In genomic region chr5:22521521-22521920, GRCh38 we compare ENCODE assay signal across 15 cellular contexts.
DNase-seq lines count a peak whose midpoint lies in the region; ATAC-seq and TF ChIP-seq lines count a peak whose summit lies in the region.
"Had no signal": no experiment of that assay in that cellular context is flagged by ENCODE, and none has a peak within 500 bp of the region (broad histone marks: within the 10 kb centered on the region; RNA-seq: fewer than 3 reads in every experiment).

No MANE protein-coding gene starts in this region.

- peak; percentile 19 for DNase-seq in NCI-H2171 treated with DMSO at 0.1 percent for 48 hours (lab: John Stamatoyannopoulos, UW)
- no peak for DNase-seq in NCI-H2171 (lab: John Stamatoyannopoulos, UW)
- DNase-seq in amniotic epithelial cell (ENCODE audit: low read depth): peak; percentile 72
- peak; percentile 9 for DNase-seq in fibroblast of pulmonary artery (ENCODE audit: low read depth)
- no peak for DNase-seq in NCI-H1694 (lab: John Stamatoyannopoulos, UW)
- DNase-seq: Caco-2; CD8-positive, alpha-beta T cell; DND-41; GDM1; H9; IMR-90 had no signal

- no peak for ATAC-seq in HG03025 (IDR thresholded peaks at IDR 0.05; ENCODE audit: low FRiP score, unreplicated experiment)
- ATAC-seq in HG03354 (IDR thresholded peaks at IDR 0.05; ENCODE audit: poor library complexity, severe bottlenecking, unreplicated experiment): no peak
- ATAC-seq in HG03432 (IDR thresholded peaks at IDR 0.05; ENCODE audit: unreplicated experiment): no peak
- ATAC-seq: CD8-positive, alpha-beta T cell; GM23338 had no signal

- no peak for TF ChIP-seq CTCF in fibroblast of pulmonary artery (IDR thresholded peaks at IDR 0.05; ENCODE audit: low read length, missing control alignments)

- no peak overlapping the region for H3K4me3 ChIP-seq in fibroblast of pulmonary artery (replicated peaks; ENCODE audit: low read depth, low read length)
- H3K4me3 ChIP-seq: GM23338 had no signal

Comparison
In these comparisons a context has a peak if more than half of its experiments do, and no peak if none do; other contexts are left out.
1. DNase-seq: peak in NCI-H2171 treated with DMSO at 0.1 percent for 48 hours (single experiment), amniotic epithelial cell (single experiment) and fibroblast of pulmonary artery (single experiment); none in NCI-H2171 (single experiment) and NCI-H1694 (single experiment).